ENCODE assay signal across 38 cellular contexts in the genomic region with DNA sequence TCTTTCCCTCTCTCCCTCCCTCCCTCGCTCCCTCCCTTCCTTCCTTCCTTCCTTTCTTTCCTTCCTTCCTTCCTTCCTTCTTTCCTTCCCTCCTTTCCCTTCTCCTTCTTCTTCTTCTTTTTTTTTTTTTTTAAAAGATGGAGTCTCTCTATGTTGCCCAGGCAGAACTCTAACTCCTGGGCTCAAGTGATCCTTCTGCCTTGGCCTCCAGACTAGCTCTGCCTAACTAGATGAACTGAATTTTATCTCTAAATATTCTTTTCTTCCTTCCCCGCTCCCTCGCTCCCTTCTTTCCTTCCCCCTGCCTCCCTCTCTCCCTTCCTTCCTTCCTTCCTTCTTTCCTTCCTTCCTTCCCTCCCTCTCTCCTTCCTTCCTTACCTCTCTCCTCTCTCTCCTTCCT.
"Had no signal": no experiment of that assay in that cellular context is flagged by ENCODE, and none has a peak within 500 bp of the region (broad histone marks: within the 10 kb centered on the region; RNA-seq: fewer than 3 reads in every experiment).

No MANE protein-coding gene starts in this region.

- H3K36me3 ChIP-seq: adrenal gland, ascending aorta, brain microvascular endothelial cell, breast epithelium, cardiac muscle cell had no signal

- ATAC-seq: activated naive CD4-positive, alpha-beta T cell treated with anti-CD3 and anti-CD28 coated beads, Interleukin-2, amount 50 U/mL, for 72 hours; activated naive CD8-positive, alpha-beta T cell treated with anti-CD3 and anti-CD28 coated beads, Interleukin-2, amount 50 U/mL, for 24 hours; activated T-cell treated with anti-CD3 and anti-CD28 coated beads, Interleukin-2, amount 50 U/mL, for 4 hours; activated T-cell treated with anti-CD3 and anti-CD28 coated beads, Interleukin-2, amount 50 U/mL, for 72 hours; activated T-helper 17 cell treated with anti-CD3 and anti-CD28 coated beads, Interleukin-2, amount 50 U/mL, for 72 hours; body of pancreas had no signal

- H3K27ac ChIP-seq: adrenal gland, ascending aorta, body of pancreas, brain microvascular endothelial cell, breast epithelium, cardiac muscle cell had no signal

- H3K4me3 Mint-ChIP-seq: activated naive CD4-positive, alpha-beta T cell treated with anti-CD3 and anti-CD28 coated beads for 36 hours; activated naive CD4-positive, alpha-beta T cell treated with anti-CD3 and anti-CD28 coated beads, Interleukin-2, amount 10 ng/mL, durations not matched to agents 7 days and 5 days; activated naive CD4-positive, alpha-beta T cell treated with anti-CD3 and anti-CD28 coated beads, Interleukin-2, amount 50 U/mL, for 24 hours; activated naive CD8-positive, alpha-beta T cell; activated naive CD8-positive, alpha-beta T cell treated with anti-CD3 and anti-CD28 coated beads for 36 hours; activated naive CD8-positive, alpha-beta T cell treated with anti-CD3 and anti-CD28 coated beads, Interleukin-2, amount 10 ng/mL, durations not matched to agents 7 days and 5 days; activated naive CD8-positive, alpha-beta T cell treated with anti-CD3 and anti-CD28 coated beads, Interleukin-2, amount 50 U/mL, for 24 hours; activated T-cell treated with anti-CD3 and anti-CD28 coated beads, Interleukin-2, amount 50 U/mL, for 24 hours; activated T-cell treated with anti-CD3 and anti-CD28 coated beads, Interleukin-2, amount 50 U/mL, for 4 hours; activated T-cell treated with anti-CD3 and anti-CD28 coated beads, Interleukin-2, amount 50 U/mL, for 72 hours; activated T-helper 1 cell treated with anti-CD3 and anti-CD28 coated beads, Interleukin-12 subunit alpha, Interleukin-12 subunit beta, Interleukin-2, Interleukin-4 antibody, amounts not matched to agents 30 ng/mL and 10 ng/mL and 1 ng/mL, durations not matched to agents 14 hours and 24 hours and 36 hours; activated T-helper 17 cell treated with anti-CD3 and anti-CD28 coated beads, Interleukin-2, amount 50 U/mL, for 72 hours; brain; central memory CD8-positive, alpha-beta T cell had no signal

- DNase-seq: activated effector memory CD4-positive, alpha-beta T cell treated with anti-CD3 and anti-CD28 coated beads, Interleukin-2, amount 50 U/mL, for 16 hours; activated effector memory CD4-positive, alpha-beta T cell treated with Interleukin-2 at 50 U/mL for 16 hours; activated gamma-delta T cell; activated gamma-delta T cell treated with Interleukin-2 at 50 U/mL for 16 hours; activated naive CD4-positive, alpha-beta T cell; activated naive CD4-positive, alpha-beta T cell treated with anti-CD3 and anti-CD28 coated beads for 36 hours; activated naive CD4-positive, alpha-beta T cell treated with anti-CD3 and anti-CD28 coated beads, Interleukin-2, amount 10 ng/mL, durations not matched to agents 7 days and 5 days; activated naive CD4-positive, alpha-beta T cell treated with anti-CD3 and anti-CD28 coated beads, Interleukin-2, amount 50 U/mL, for 16 hours; activated naive CD4-positive, alpha-beta T cell treated with Interleukin-2 at 50 U/mL for 16 hours; activated naive CD8-positive, alpha-beta T cell treated with anti-CD3 and anti-CD28 coated beads for 36 hours; activated naive CD8-positive, alpha-beta T cell treated with anti-CD3 and anti-CD28 coated beads, Interleukin-2, amount 10 ng/mL, durations not matched to agents 7 days and 5 days; activated naive CD8-positive, alpha-beta T cell treated with anti-CD3 and anti-CD28 coated beads, Interleukin-2, amount 50 U/mL, for 24 hours; activated T-cell treated with anti-CD3 and anti-CD28 coated beads, Interleukin-2, amount 50 U/mL, for 24 hours; activated T-cell treated with anti-CD3 and anti-CD28 coated beads, Interleukin-2, amount 50 U/mL, for 4 hours; activated T-cell treated with anti-CD3 and anti-CD28 coated beads, Interleukin-2, amount 50 U/mL, for 48 hours; activated T-cell treated with anti-CD3 and anti-CD28 coated beads, Interleukin-2, amount 50 U/mL, for 72 hours; adrenal gland; amniotic stem cell; amygdala; anterior cingulate cortex; aorta; body of pancreas; brain microvascular endothelial cell; central memory CD4-positive, alpha-beta T cell; cerebellar nuclear complex had no signal

- H3K27ac Mint-ChIP-seq: activated naive CD4-positive, alpha-beta T cell treated with anti-CD3 and anti-CD28 coated beads for 36 hours; activated naive CD4-positive, alpha-beta T cell treated with anti-CD3 and anti-CD28 coated beads, Interleukin-2, amount 10 ng/mL, durations not matched to agents 7 days and 5 days; activated naive CD4-positive, alpha-beta T cell treated with anti-CD3 and anti-CD28 coated beads, Interleukin-2, amount 50 U/mL, for 24 hours; activated naive CD8-positive, alpha-beta T cell; activated naive CD8-positive, alpha-beta T cell treated with anti-CD3 and anti-CD28 coated beads for 36 hours; activated naive CD8-positive, alpha-beta T cell treated with anti-CD3 and anti-CD28 coated beads, Interleukin-2, amount 10 ng/mL, durations not matched to agents 7 days and 5 days; activated naive CD8-positive, alpha-beta T cell treated with anti-CD3 and anti-CD28 coated beads, Interleukin-2, amount 50 U/mL, for 24 hours; activated T-cell treated with anti-CD3 and anti-CD28 coated beads, Interleukin-2, amount 50 U/mL, for 24 hours; activated T-cell treated with anti-CD3 and anti-CD28 coated beads, Interleukin-2, amount 50 U/mL, for 72 hours; activated T-helper 1 cell treated with anti-CD3 and anti-CD28 coated beads, Interleukin-12 subunit alpha, Interleukin-12 subunit beta, Interleukin-2, Interleukin-4 antibody, amounts not matched to agents 30 ng/mL and 10 ng/mL and 1 ng/mL, durations not matched to agents 14 hours and 24 hours and 36 hours; activated T-helper 17 cell treated with anti-CD3 and anti-CD28 coated beads, Interleukin-2, amount 50 U/mL, for 72 hours; activated T-helper 2 cell treated with anti-CD3 and anti-CD28 coated beads, Interferon-gamma antibody, Interleukin-2, Interleukin-4, amounts not matched to agents 10 μg/mL and 5 μg/mL and 100 μg/mL, durations not matched to agents 14 hours and 24 hours and 36 hours had no signal

- H3K27me3 ChIP-seq: ascending aorta, body of pancreas had no signal

- H3K4me1 Mint-ChIP-seq: activated naive CD4-positive, alpha-beta T cell treated with anti-CD3 and anti-CD28 coated beads, Interleukin-2, amount 10 ng/mL, durations not matched to agents 7 days and 5 days; activated naive CD4-positive, alpha-beta T cell treated with anti-CD3 and anti-CD28 coated beads, Interleukin-2, amount 50 U/mL, for 24 hours; activated naive CD8-positive, alpha-beta T cell treated with anti-CD3 and anti-CD28 coated beads, Interleukin-2, amount 10 ng/mL, durations not matched to agents 7 days and 5 days; activated naive CD8-positive, alpha-beta T cell treated with anti-CD3 and anti-CD28 coated beads, Interleukin-2, amount 50 U/mL, for 24 hours; activated T-helper 17 cell treated with anti-CD3 and anti-CD28 coated beads, Interleukin-2, amount 50 U/mL, for 72 hours; central memory CD8-positive, alpha-beta T cell had no signal

- FAIRE-seq: astrocyte, bronchial epithelial cell had no signal

- H3K4me3 ChIP-seq: adrenal gland, ascending aorta, body of pancreas, breast epithelium, cardiac muscle cell had no signal

- H3K9me3 Mint-ChIP-seq: activated naive CD4-positive, alpha-beta T cell treated with anti-CD3 and anti-CD28 coated beads for 36 hours; activated naive CD4-positive, alpha-beta T cell treated with anti-CD3 and anti-CD28 coated beads, Interleukin-2, amount 10 ng/mL, durations not matched to agents 7 days and 5 days; activated naive CD4-positive, alpha-beta T cell treated with anti-CD3 and anti-CD28 coated beads, Interleukin-2, amount 50 U/mL, for 24 hours; activated naive CD4-positive, alpha-beta T cell treated with anti-CD3 and anti-CD28 coated beads, Interleukin-2, amount 50 U/mL, for 72 hours; activated naive CD8-positive, alpha-beta T cell treated with anti-CD3 and anti-CD28 coated beads for 36 hours; activated naive CD8-positive, alpha-beta T cell treated with anti-CD3 and anti-CD28 coated beads, Interleukin-2, amount 10 ng/mL, durations not matched to agents 7 days and 5 days; activated naive CD8-positive, alpha-beta T cell treated with anti-CD3 and anti-CD28 coated beads, Interleukin-2, amount 50 U/mL, for 24 hours; activated T-cell treated with anti-CD3 and anti-CD28 coated beads, Interleukin-2, amount 50 U/mL, for 24 hours; activated T-cell treated with anti-CD3 and anti-CD28 coated beads, Interleukin-2, amount 50 U/mL, for 4 hours; activated T-cell treated with anti-CD3 and anti-CD28 coated beads, Interleukin-2, amount 50 U/mL, for 72 hours; activated T-helper 1 cell treated with anti-CD3 and anti-CD28 coated beads, Interleukin-12 subunit alpha, Interleukin-12 subunit beta, Interleukin-2, Interleukin-4 antibody, amounts not matched to agents 30 ng/mL and 10 ng/mL and 1 ng/mL, durations not matched to agents 14 hours and 24 hours and 36 hours; activated T-helper 17 cell treated with anti-CD3 and anti-CD28 coated beads, Interleukin-2, amount 50 U/mL, for 72 hours; activated T-helper 2 cell treated with anti-CD3 and anti-CD28 coated beads, Interferon-gamma antibody, Interleukin-2, Interleukin-4, amounts not matched to agents 10 μg/mL and 5 μg/mL and 100 μg/mL, durations not matched to agents 14 hours and 24 hours and 36 hours; central memory CD8-positive, alpha-beta T cell had no signal

- H3K9me3 ChIP-seq: adrenal gland, ascending aorta, body of pancreas, breast epithelium had no signal

- H3K36me3 Mint-ChIP-seq: activated naive CD4-positive, alpha-beta T cell treated with anti-CD3 and anti-CD28 coated beads, Interleukin-2, amount 10 ng/mL, durations not matched to agents 7 days and 5 days; activated naive CD4-positive, alpha-beta T cell treated with anti-CD3 and anti-CD28 coated beads, Interleukin-2, amount 50 U/mL, for 24 hours; activated naive CD4-positive, alpha-beta T cell treated with anti-CD3 and anti-CD28 coated beads, Interleukin-2, amount 50 U/mL, for 72 hours; activated naive CD8-positive, alpha-beta T cell; activated naive CD8-positive, alpha-beta T cell treated with anti-CD3 and anti-CD28 coated beads for 36 hours; activated naive CD8-positive, alpha-beta T cell treated with anti-CD3 and anti-CD28 coated beads, Interleukin-2, amount 10 ng/mL, durations not matched to agents 7 days and 5 days; brain had no signal

- H3K4me1 ChIP-seq: adrenal gland, ascending aorta, body of pancreas, breast epithelium had no signal
